Comparison of ENCODE assay signal across 9 cellular contexts in genomic region chr2:112583497-112584133, GRCh38. TPM values are rescaled to one million over a fixed set of nuclear protein-coding genes. Genes with fewer than 3 reads are reported as not detected.
DNase-seq lines count a peak whose midpoint lies in the region; ATAC-seq and TF ChIP-seq lines count a peak whose summit lies in the region.
"Had no signal": no experiment of that assay in that cellular context is flagged by ENCODE, and none has a peak within 500 bp of the region (broad histone marks: within the 10 kb centered on the region; RNA-seq: fewer than 3 reads in every experiment).

No MANE protein-coding gene starts in this region.

- H3K4me3 ChIP-seq in Caco-2 (ENCODE audit: low read depth, low read length) = peak overlapping the region; percentile 67
- peak overlapping the region; percentile 91 for H3K4me3 ChIP-seq in MM.1S (ENCODE audit: low read length)
- peak overlapping the region; percentile 53 to 75 (median 63) for H3K4me3 ChIP-seq in heart right ventricle
- peak overlapping the region; percentile 89 for H3K4me3 ChIP-seq in retinal pigment epithelial cell (ENCODE audit: low read length)

- intact Hi-C loops in Caco-2 (cut with micrococcal nuclease; ENCODE audit: unreplicated experiment) = loop anchor here (1.0 to 10.0 kb wide), 4 partner anchors 41 to 689 kb away; partner anchors contain the start of genes MERTK, POLR1B and SLC20A1
- intact Hi-C loops in heart right ventricle (cut with DNase I) = loop anchor here in 9 of 10 donors (2.0 to 10.0 kb wide), 6 partner anchors 99 to 531 kb away; partner anchors contain the start of genes TTL (in 6 of the 9) and ZC3H8 (in 1 of the 9)

- H3K36me3 ChIP-seq in Caco-2 (ENCODE audit: control insufficient read depth, insufficient read depth, low read length) (peaks cover 2% of the 10 kb centered on the region; the same call in 1 of the 2 replicates), MM.1S (replicated peaks; ENCODE audit: insufficient read depth, low read length) (no peaks in the 10 kb centered on the region), heart right ventricle (peaks cover 0 to 25% (median 0%) of the 10 kb centered on the region in 9 donors)

- peak overlapping the region; percentile 79 for H3K9ac ChIP-seq in MM.1S (ENCODE audit: low read length)
- H3K9ac ChIP-seq: KMS-11 had no signal

- peaks cover 31% of the 10 kb centered on the region for H3K36me3 Mint-ChIP-seq in Caco-2 (ENCODE audit: insufficient read depth, unreplicated experiment)
- H3K36me3 Mint-ChIP-seq in activated CD8-positive, alpha-beta T cell treated with anti-CD3 and anti-CD28 coated beads, Interleukin-2, amount 10 ng/mL, durations not matched to agents 7 days and 5 days (ENCODE audit: low read depth) = peaks cover 19% of the 10 kb centered on the region

- no peak for TF ChIP-seq CTCF in Caco-2 (IDR thresholded peaks at IDR 0.05; ENCODE audit: insufficient read depth in 1 of 2, low read depth in 1 of 2, low read length in 1 of 2, severe bottlenecking in 1 of 2, unreplicated experiment in 1 of 2)
- TF ChIP-seq CTCF in MM.1S (IDR thresholded peaks at IDR 0.05; ENCODE audit: low read length) = peak; percentile 17; the same call in 1 of the 2 replicates
- TF ChIP-seq CTCF in heart right ventricle (IDR thresholded peaks at IDR 0.05) = no peak
- TF ChIP-seq CTCF in retinal pigment epithelial cell (conservative IDR thresholded peaks at IDR 0.05; ENCODE audit: low read depth, low read length) = no peak

- peak overlapping the region; percentile 76 for H2AFZ ChIP-seq in MM.1S (ENCODE audit: low read length)

- H3K27ac Mint-ChIP-seq in Caco-2 (ENCODE audit: unreplicated experiment) = peak overlapping the region; percentile 97
- peak overlapping the region; percentile 99 for H3K27ac Mint-ChIP-seq in activated CD8-positive, alpha-beta T cell treated with anti-CD3 and anti-CD28 coated beads, Interleukin-2, amount 10 ng/mL, durations not matched to agents 7 days and 5 days

- H3K27me3 ChIP-seq in Caco-2 (replicated peaks; ENCODE audit: control insufficient read depth, insufficient read depth, low read length) = no peaks in the 10 kb centered on the region
- no peaks in the 10 kb centered on the region for H3K27me3 ChIP-seq in MM.1S (replicated peaks; ENCODE audit: insufficient read depth, low read length)
- no peaks in the 10 kb centered on the region for H3K27me3 ChIP-seq in heart right ventricle

- H3K9me3 ChIP-seq in Caco-2 (no peaks in the 10 kb centered on the region), MM.1S (replicated peaks; ENCODE audit: insufficient read depth, low read length) (no peaks in the 10 kb centered on the region), heart right ventricle (no peaks in the 10 kb centered on the region)

- H3F3A ChIP-seq in MM.1S (ENCODE audit: insufficient read depth, low read length) = peaks cover 26% of the 10 kb centered on the region

- H3K4me2 ChIP-seq in MM.1S (ENCODE audit: low read depth, low read length) = peak overlapping the region; percentile 80
- H3K4me2 ChIP-seq: KMS-11 had no signal

- no peaks in the 10 kb centered on the region for H3K27me3 Mint-ChIP-seq in Caco-2 (ENCODE audit: insufficient read depth, unreplicated experiment)
- H3K27me3 Mint-ChIP-seq in activated CD8-positive, alpha-beta T cell treated with anti-CD3 and anti-CD28 coated beads, Interleukin-2, amount 10 ng/mL, durations not matched to agents 7 days and 5 days (ENCODE audit: low read depth) = no peaks in the 10 kb centered on the region

- peak overlapping the region; percentile 99 for H3K27ac ChIP-seq in MM.1S (ENCODE audit: low read length)
- H3K27ac ChIP-seq in heart right ventricle = peak overlapping the region; percentile 81 to 97 (median 93)
- H3K27ac ChIP-seq: KMS-11 had no signal

- 34 to 43% methylated on average over 19 of the region's 19 CpGs for WGBS in heart right ventricle, 2 donors

- BruUV-seq in Caco-2 (replicated peaks; lab: Mats Ljungman, UMichigan) = TSS peak; percentile 67

- peaks cover 8% of the 10 kb centered on the region for H3K4me1 Mint-ChIP-seq in Caco-2 (ENCODE audit: low read depth, unreplicated experiment)
- peaks cover 29% of the 10 kb centered on the region for H3K4me1 Mint-ChIP-seq in activated CD8-positive, alpha-beta T cell treated with anti-CD3 and anti-CD28 coated beads, Interleukin-2, amount 10 ng/mL, durations not matched to agents 7 days and 5 days (ENCODE audit: low read depth)

- H3K79me2 ChIP-seq in MM.1S (ENCODE audit: low read length) = peaks cover 24% of the 10 kb centered on the region

- CTCF ChIA-PET in Caco-2 (lab: Charles Lee) = interaction anchor here (0.6 to 1.1 kb wide), 6 partner anchors 38 to 696 kb away, joined by 3 to 5 read pairs (median 3); no protein-coding TSS in a partner anchor
- CTCF ChIA-PET in activated CD8-positive, alpha-beta T cell treated with anti-CD3 and anti-CD28 coated beads, Interleukin-2, amount 10 ng/mL, durations not matched to agents 7 days and 5 days (lab: Charles Lee) = interaction anchor here (0.8 to 3.2 kb wide), 17 partner anchors 10 to 528 kb away, joined by 3 to 24 read pairs (median 4); partner anchors contain the start of genes TMEM87B and ZC3H8

- no peaks in the 10 kb centered on the region for H4K20me1 ChIP-seq in MM.1S (ENCODE audit: insufficient read depth, low read length)

- H3K4me1 ChIP-seq in Caco-2 (peaks cover 13% of the 10 kb centered on the region), MM.1S (ENCODE audit: low read length) (peaks cover 12% of the 10 kb centered on the region), heart right ventricle (peaks cover 4 to 36% (median 28%) of the 10 kb centered on the region in 9 donors)

- DNase-seq in Caco-2 (peak; percentile 24 to 32), MM.1S (peak; percentile 48), heart right ventricle (no peak), retinal pigment epithelial cell (ENCODE audit: low read depth) (no peak), DMS79 treated with DMSO at 0.1 percent for 48 hours (lab: John Stamatoyannopoulos, UW) (no peak)
- DNase-seq in activated CD8-positive, alpha-beta T cell treated with anti-CD3 and anti-CD28 coated beads, Interleukin-2, amount 10 ng/mL, durations not matched to agents 7 days and 5 days = peak; percentile 28

- no peaks in the 10 kb centered on the region for H3K9me3 Mint-ChIP-seq in Caco-2 (ENCODE audit: unreplicated experiment)
- H3K9me3 Mint-ChIP-seq in activated CD8-positive, alpha-beta T cell treated with anti-CD3 and anti-CD28 coated beads, Interleukin-2, amount 10 ng/mL, durations not matched to agents 7 days and 5 days (ENCODE audit: insufficient read depth) = no peaks in the 10 kb centered on the region

- no peak for ATAC-seq in activated CD8-positive, alpha-beta T cell treated with anti-CD3 and anti-CD28 coated beads, Interleukin-2, amount 10 ng/mL, durations not matched to agents 7 days and 5 days
- ATAC-seq in heart right ventricle = peak in 6 of 8 donors; percentile 3 to 20 (median 10)
- ATAC-seq in GM21367 (IDR thresholded peaks at IDR 0.05; ENCODE audit: unreplicated experiment) = no peak
- no peak for ATAC-seq in GM18519 (IDR thresholded peaks at IDR 0.05; ENCODE audit: low FRiP score, unreplicated experiment)

- H3K9me2 ChIP-seq in MM.1S (replicated peaks; ENCODE audit: insufficient read depth, low read length) = no peaks in the 10 kb centered on the region

- H3K4me3 Mint-ChIP-seq in Caco-2 (ENCODE audit: unreplicated experiment) = peak overlapping the region; percentile 80
- peak overlapping the region; percentile 95 for H3K4me3 Mint-ChIP-seq in activated CD8-positive, alpha-beta T cell treated with anti-CD3 and anti-CD28 coated beads, Interleukin-2, amount 10 ng/mL, durations not matched to agents 7 days and 5 days

- POLR2A ChIA-PET in Caco-2 (lab: Charles Lee) = interaction anchor here (0.5 to 2.2 kb wide), 3 partner anchors 8 to 1064 kb away, joined by 3 to 13 read pairs (median 4); partner anchors contain the start of gene SLC20A1
- POLR2A ChIA-PET in activated CD8-positive, alpha-beta T cell treated with anti-CD3 and anti-CD28 coated beads, Interleukin-2, amount 10 ng/mL, durations not matched to agents 7 days and 5 days (lab: Charles Lee) = interaction anchor here (0.8 to 1.8 kb wide), 7 partner anchors 39 to 591 kb away, joined by 3 to 8 read pairs (median 3); partner anchors contain the start of gene SLC20A1

RNA-seq across cellular contexts. Expression of gene CHCHD5, which starts 0.8 kb away (rescaled TPM):
- total RNA-seq in Caco-2 (2022) = 50.7 and 56.0 TPM in 2 replicates
- total RNA-seq in activated CD8-positive, alpha-beta T cell treated with anti-CD3 and anti-CD28 coated beads, Interleukin-2, amount 10 ng/mL, durations not matched to agents 7 days and 5 days = 10 to 100 TPM; 32.4 to 35.4 TPM
- total RNA-seq in heart right ventricle = 10 to 100 TPM; 20.8 to 30.3 (median 25.0) TPM
- 10 to 100 TPM; 15.0 to 36.2 TPM for polyA plus RNA-seq in heart right ventricle

RNA-seq across cellular contexts. Expression of gene POLR1B, which starts 41.4 kb away (rescaled TPM):
- total RNA-seq in Caco-2 (2022) = 38.3 and 42.2 TPM in 2 replicates
- total RNA-seq in activated CD8-positive, alpha-beta T cell treated with anti-CD3 and anti-CD28 coated beads, Interleukin-2, amount 10 ng/mL, durations not matched to agents 7 days and 5 days = 10 to 100 TPM; 34.3 to 38.1 TPM
- 10 to 100 TPM in 7 of 10 donors, 1 to 10 TPM in 3; 6.4 to 15.3 (median 11.0) TPM for total RNA-seq in heart right ventricle
- 1 to 10 TPM; 3.5 to 4.2 TPM for polyA plus RNA-seq in heart right ventricle

Comparison
In these comparisons a context has a peak if more than half of its experiments do, and no peak if none do; other contexts are left out.
1. DNase-seq: peak in Caco-2 (2 of 2), MM.1S (single experiment) and activated CD8-positive, alpha-beta T cell treated with anti-CD3 and anti-CD28 coated beads, Interleukin-2, amount 10 ng/mL, durations not matched to agents 7 days and 5 days (single experiment); none in heart right ventricle (0 of 2), retinal pigment epithelial cell (single experiment) and DMS79 treated with DMSO at 0.1 percent for 48 hours (single experiment).
2. ATAC-seq: peak in heart right ventricle (6 of 8); none in activated CD8-positive, alpha-beta T cell treated with anti-CD3 and anti-CD28 coated beads, Interleukin-2, amount 10 ng/mL, durations not matched to agents 7 days and 5 days (single experiment), GM21367 (single experiment) and GM18519 (single experiment).
3. Peak in every context shown above with its lines, with median percentiles within 50 percentile points of each other: H3K4me3 ChIP-seq.